9 cellular contexts compared by ENCODE assay signal in genomic region chr10:87505366-87506113, GRCh38. TPM values are rescaled to one million over a fixed set of nuclear protein-coding genes. Genes with fewer than 3 reads are reported as not detected.
DNase-seq lines count a peak whose midpoint lies in the region; ATAC-seq, FAIRE-seq and TF ChIP-seq lines count a peak whose summit lies in the region.
"Had no signal": no experiment of that assay in that cellular context is flagged by ENCODE, and none has a peak within 500 bp of the region (broad histone marks: within the 10 kb centered on the region; RNA-seq: fewer than 3 reads in every experiment).

No MANE protein-coding gene starts in this region.

- no peak for FAIRE-seq in D721Med (lab: Jason Lieb, UNC)
- FAIRE-seq: islet of Langerhans had no signal

- H3K36me3 Mint-ChIP-seq in activated naive CD4-positive, alpha-beta T cell treated with anti-CD3 and anti-CD28 coated beads, Interleukin-2, amount 50 U/mL, for 72 hours, result peaks cover 0 to 14% of the 10 kb centered on the region in 2 donors

- H3K9me3 Mint-ChIP-seq in activated naive CD4-positive, alpha-beta T cell treated with anti-CD3 and anti-CD28 coated beads, Interleukin-2, amount 50 U/mL, for 72 hours, result no peaks in the 10 kb centered on the region

- no peaks in the 10 kb centered on the region for H3K9me3 ChIP-seq in parathyroid adenoma (ENCODE audit: control insufficient read depth, low read length)
- no peaks in the 10 kb centered on the region for H3K9me3 ChIP-seq in aorta (ENCODE audit: control insufficient read depth, low read length)

- ATAC-seq in GM19452 (IDR thresholded peaks at IDR 0.05; ENCODE audit: unreplicated experiment) (peak; percentile 47), HG03520 (IDR thresholded peaks at IDR 0.05; ENCODE audit: unreplicated experiment) (peak; percentile 42), Right ventricle myocardium superior (ENCODE audit: poor library complexity) (peak; percentile 92), aorta (ENCODE audit: low FRiP score) (peak; percentile 77)
- peak; percentile 58 to 66 for ATAC-seq in activated naive CD4-positive, alpha-beta T cell treated with anti-CD3 and anti-CD28 coated beads, Interleukin-2, amount 50 U/mL, for 72 hours

- H3K4me3 ChIP-seq in parathyroid adenoma (ENCODE audit: low read depth, low read length) (peak overlapping the region; percentile 96), aorta (ENCODE audit: low read length in 2 of 2) (peak overlapping the region; percentile 55 to 87)

- no peaks in the 10 kb centered on the region for H3K27me3 ChIP-seq in parathyroid adenoma (ENCODE audit: control insufficient read depth, insufficient read depth, low read length)
- H3K27me3 ChIP-seq in aorta (ENCODE audit: control insufficient read depth in 1 of 2, insufficient read depth in 2 of 2, low read length in 1 of 2), result no peaks in the 10 kb centered on the region

- H2AFZ ChIP-seq in parathyroid adenoma, result peak overlapping the region; percentile 94

- H3K27ac ChIP-seq in parathyroid adenoma, result peak overlapping the region; percentile 64
- H3K27ac ChIP-seq in aorta (ENCODE audit: low read depth in 1 of 2, low read length in 2 of 2), result no peak overlapping the region

- peak overlapping the region; percentile 84 for H3K27ac Mint-ChIP-seq in activated naive CD4-positive, alpha-beta T cell treated with anti-CD3 and anti-CD28 coated beads, Interleukin-2, amount 50 U/mL, for 72 hours

- peaks cover 10% of the 10 kb centered on the region for H3K79me2 ChIP-seq in parathyroid adenoma

- peaks cover 12% of the 10 kb centered on the region for H3K4me1 ChIP-seq in parathyroid adenoma
- H3K4me1 ChIP-seq in aorta (ENCODE audit: control insufficient read depth in 1 of 2, insufficient read depth in 2 of 2, low read length in 2 of 2), result peaks cover 0 to 1% of the 10 kb centered on the region in 2 donors

- 1% methylated on average over 41 of the region's 41 CpGs for WGBS in aorta, 2 donors

- DNase-seq in D721Med (ENCODE audit: insufficient read length, low spot score), result no peak
- peak; percentile 81 for DNase-seq in RKO (ENCODE audit: low spot score)
- DNase-seq in activated naive CD4-positive, alpha-beta T cell treated with anti-CD3 and anti-CD28 coated beads, Interleukin-2, amount 50 U/mL, for 72 hours (ENCODE audit: low spot score in 2 of 2), result peak; percentile 50 to 55
- peak; percentile 69 for DNase-seq in Right ventricle myocardium superior
- peak; percentile 60 to 79 for DNase-seq in aorta

- H3K9ac ChIP-seq in parathyroid adenoma, result peak overlapping the region; percentile 41

- peak overlapping the region; percentile 92 for H3K4me2 ChIP-seq in parathyroid adenoma (ENCODE audit: low read length)

- H3K36me3 ChIP-seq in parathyroid adenoma (ENCODE audit: control insufficient read depth, insufficient read depth, low read length) (no peaks in the 10 kb centered on the region), aorta (ENCODE audit: control insufficient read depth in 1 of 2, insufficient read depth in 2 of 2, low read length in 1 of 2) (no peaks in the 10 kb centered on the region)

- intact Hi-C loops in Right ventricle myocardium superior (cut with DNase I), result no loop called here
- intact Hi-C loops in aorta (cut with DNase I), result no loop called here

- TF ChIP-seq CTCF in D721Med (IDR thresholded peaks at IDR 0.05; ENCODE audit: insufficient read depth, missing control alignments) (peak; percentile 46), parathyroid adenoma (IDR thresholded peaks at IDR 0.05) (peak; percentile 46)

RNA-seq across cellular contexts. Expression of gene MINPP1, which starts 0.8 kb away (rescaled TPM):
- total RNA-seq in activated naive CD4-positive, alpha-beta T cell treated with anti-CD3 and anti-CD28 coated beads, Interleukin-2, amount 50 U/mL, for 72 hours, result 1 to 10 TPM; 6.4 to 8.3 TPM
- total RNA-seq in Right ventricle myocardium superior, result 5.5 TPM
- total RNA-seq in aorta, result 10 to 100 TPM; 10.2 to 10.3 TPM
- polyA plus RNA-seq in aorta, result 1 to 10 TPM; 4.0 to 7.0 TPM

Comparison
In these comparisons a context has a peak if more than half of its experiments do, and no peak if none do; other contexts are left out.
1. ATAC-seq: peak in every context shown above with its lines; median percentile 92 in Right ventricle myocardium superior; 77 in aorta; 62 in activated naive CD4-positive, alpha-beta T cell treated with anti-CD3 and anti-CD28 coated beads, Interleukin-2, amount 50 U/mL, for 72 hours; 47 in GM19452; 42 in HG03520.